Comparison of ENCODE assay signal across 8 cellular contexts in the genomic region with DNA sequence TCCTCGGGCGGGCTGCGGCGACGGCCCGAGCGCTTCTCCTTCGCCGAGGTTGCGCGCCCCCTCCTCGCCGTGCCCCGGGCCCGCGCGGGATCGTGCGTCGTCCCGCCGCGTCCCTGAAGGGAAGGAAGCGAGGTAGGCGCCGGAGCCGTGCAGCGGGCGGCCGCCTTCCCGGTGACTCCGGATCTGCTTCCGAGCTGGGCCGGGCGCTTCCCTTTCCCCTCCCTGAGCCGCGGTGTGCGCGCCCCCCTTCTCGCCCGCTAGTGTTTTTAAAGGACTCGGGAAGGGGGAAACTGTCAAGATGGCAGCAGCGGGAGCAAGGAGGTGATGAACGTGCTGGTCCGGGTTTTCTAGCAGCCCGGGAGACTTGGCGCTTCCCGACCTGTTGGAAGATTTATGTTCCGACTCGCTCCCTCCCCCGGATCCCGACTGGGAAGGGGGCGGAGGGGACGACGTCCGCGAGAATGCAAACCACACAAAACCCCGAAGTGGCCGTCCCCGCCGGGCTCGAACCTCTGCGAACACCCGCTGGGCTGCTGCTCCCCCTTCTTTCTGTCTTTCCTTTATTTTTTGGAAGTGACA. TPM values are rescaled to one million over a fixed set of nuclear protein-coding genes. Genes with fewer than 3 reads are reported as not detected.
DNase-seq lines count a peak whose midpoint lies in the region; ATAC-seq, FAIRE-seq and TF ChIP-seq lines count a peak whose summit lies in the region.

No MANE protein-coding gene starts in this region.

- H4K91ac ChIP-seq in H1 (replicated peaks; ENCODE audit: insufficient read length, low read length) (no peak overlapping the region), mesenchymal stem cell (ENCODE audit: low read length) (peak overlapping the region; percentile 86)

- H2BK12ac ChIP-seq in H1 (ENCODE audit: low read depth, low read length) = 0 out of 2 replicates have a peak overlapping the region, but pooled peaks have one; percentile 9
- peak overlapping the region in 1 of 2 experiments; percentile 59 for H2BK12ac ChIP-seq in mesenchymal stem cell (ENCODE audit: low read length in 2 of 2)

- peaks cover 37% of the 10 kb centered on the region for H3K4me1 Mint-ChIP-seq in CD8-positive, alpha-beta T cell (ENCODE audit: low read depth)
- H3K4me1 Mint-ChIP-seq in T-helper 2 cell treated with Interferon-gamma antibody and Interleukin-4, amounts not matched to agents 5 μg/mL and 100 μg/mL, for 36 hours (ENCODE audit: low read depth) = peaks cover 32% of the 10 kb centered on the region

- H4K5ac ChIP-seq in H1 (ENCODE audit: insufficient read length, low read depth, low read length) = peak overlapping the region; percentile 29

- H3K79me1 ChIP-seq in H1 (ENCODE audit: low read depth, low read length) (no peaks in the 10 kb centered on the region), mesenchymal stem cell (replicated peaks; ENCODE audit: low read length, poor library complexity, severe bottlenecking) (peaks cover 2% of the 10 kb centered on the region)

- no peak overlapping the region for H2BK120ac ChIP-seq in H1 (replicated peaks; ENCODE audit: low read depth, low read length)
- peak overlapping the region; percentile 91 for H2BK120ac ChIP-seq in mesenchymal stem cell (ENCODE audit: low read depth, low read length)

- H2BK20ac ChIP-seq in H1 (ENCODE audit: low read length) = no peak overlapping the region

- no peak overlapping the region for H3K4ac ChIP-seq in H1 (replicated peaks; ENCODE audit: insufficient read length, low read depth, low read length)
- H3K4ac ChIP-seq in mesenchymal stem cell (ENCODE audit: low read depth in 1 of 2, low read length in 2 of 2) = peak overlapping the region; percentile 61 to 91

- peak overlapping the region; percentile 87 for H3K27ac ChIP-seq in CD8-positive, alpha-beta T cell (ENCODE audit: low read depth, low read length)
- H3K27ac ChIP-seq in H1 (ENCODE audit: low read depth, low read length) (no peak overlapping the region), mesenchymal stem cell (ENCODE audit: low read length, poor library complexity, severe bottlenecking) (peak overlapping the region; percentile 80), tibial artery (peak overlapping the region; percentile 97 to 99)

- H3K9me3 Mint-ChIP-seq in CD8-positive, alpha-beta T cell = no peaks in the 10 kb centered on the region
- no peaks in the 10 kb centered on the region for H3K9me3 Mint-ChIP-seq in T-helper 2 cell treated with Interferon-gamma antibody and Interleukin-4, amounts not matched to agents 5 μg/mL and 100 μg/mL, for 36 hours

- peaks cover 16% of the 10 kb centered on the region for H3K36me3 Mint-ChIP-seq in CD8-positive, alpha-beta T cell
- H3K36me3 Mint-ChIP-seq in T-helper 2 cell treated with Interferon-gamma antibody and Interleukin-4, amounts not matched to agents 5 μg/mL and 100 μg/mL, for 36 hours (ENCODE audit: low read depth) = peaks cover 12% of the 10 kb centered on the region

- peaks cover 2 to 4% of the 10 kb centered on the region in 2 experiments for H4K20me1 ChIP-seq in H1 (replicated peaks in 1 of 2; ENCODE audit: control insufficient read depth in 1 of 2, insufficient read depth in 2 of 2, low read length in 2 of 2)

- H2AK5ac ChIP-seq in H1 (ENCODE audit: low read depth, low read length) (no peak overlapping the region), mesenchymal stem cell (ENCODE audit: low read length, severe bottlenecking) (no peak overlapping the region)

- H3K4me2 ChIP-seq in H1 (ENCODE audit: insufficient read depth in 1 of 2, low read depth in 2 of 2, low read length in 2 of 2) = peak overlapping the region; percentile 97 to 100
- peak overlapping the region; percentile 96 for H3K4me2 ChIP-seq in mesenchymal stem cell (ENCODE audit: low read length, poor library complexity, severe bottlenecking)

- H2AFZ ChIP-seq in H1 (ENCODE audit: low read length) (no peak overlapping the region), mesenchymal stem cell (ENCODE audit: low read depth, low read length) (peak overlapping the region; percentile 80)

- H3K4me1 ChIP-seq in CD8-positive, alpha-beta T cell (ENCODE audit: insufficient read depth, low read length) = peaks cover 28% of the 10 kb centered on the region
- peaks cover 5 to 15% (median 7%) of the 10 kb centered on the region in 4 experiments for H3K4me1 ChIP-seq in H1 (replicated peaks in 1 of 4; ENCODE audit: control insufficient read depth in 3 of 4, insufficient read depth in 4 of 4, low read length in 3 of 4)
- H3K4me1 ChIP-seq in mesenchymal stem cell (ENCODE audit: control insufficient read depth, insufficient read depth, low read depth, low read length) = peaks cover 9% of the 10 kb centered on the region
- peaks cover 0 to 41% (median 22%) of the 10 kb centered on the region in 4 donors for H3K4me1 ChIP-seq in tibial artery

- POLR2A ChIA-PET in CD8-positive, alpha-beta T cell (lab: Charles Lee) = interaction anchor here (0.8 to 3.7 kb wide), 9 partner anchors 20 to 881 kb away, joined by 3 to 38 read pairs (median 7); a partner anchor contains a TSS
- POLR2A ChIA-PET in H1 (lab: Charles Lee; ENCODE audit: partially characterized antibody) = interaction anchor here (0.8 to 1.8 kb wide), 5 partner anchors 16 to 288 kb away, joined by 3 to 6 read pairs (median 3); a partner anchor contains a TSS

- peak overlapping the region in 3 of 4 experiments; percentile 45 to 71 (median 65); a peak in 5 of 7 replicates for H3K9ac ChIP-seq in H1 (replicated peaks in 1 of 4; ENCODE audit: extremely low read depth in 1 of 4, low read depth in 3 of 4, low read length in 3 of 4)
- H3K9ac ChIP-seq in mesenchymal stem cell (ENCODE audit: low read length) = peak overlapping the region; percentile 93

- TF ChIP-seq CTCF in CD8-positive, alpha-beta T cell (IDR thresholded peaks at IDR 0.05) = no peak
- TF ChIP-seq CTCF in H1 (IDR thresholded peaks at IDR 0.05; ENCODE audit: control extremely low read depth in 1 of 3, insufficient read depth in 1 of 3, low read depth in 1 of 3, low read length in 3 of 3) = no peak
- TF ChIP-seq CTCF in tibial artery (IDR thresholded peaks at IDR 0.05) = no peak

- no peaks in the 10 kb centered on the region for H3K36me3 ChIP-seq in CD8-positive, alpha-beta T cell (ENCODE audit: insufficient read depth, low read length)
- H3K36me3 ChIP-seq in H1 (ENCODE audit: control insufficient read depth in 2 of 4, insufficient read depth in 4 of 4, low read length in 3 of 4) (no peaks in the 10 kb centered on the region), mesenchymal stem cell (ENCODE audit: control insufficient read depth in 1 of 2, insufficient read depth in 2 of 2, low read depth in 1 of 2, low read length in 2 of 2) (no peaks in the 10 kb centered on the region), tibial artery (peaks cover 0 to 14% (median 6%) of the 10 kb centered on the region in 3 donors)

- DNase-seq in CD8-positive, alpha-beta T cell = peak in 1 of 7 experiments; percentile 22
- DNase-seq in NCI-H1105 (lab: John Stamatoyannopoulos, UW) (peak; percentile 77), H1 (ENCODE audit: low read depth in 1 of 2, low spot score in 2 of 2) (no peak), mesenchymal stem cell (peak; percentile 91), tibial artery (peak; percentile 78 to 91)
- DNase-seq in T-helper 2 cell treated with Interferon-gamma antibody and Interleukin-4, amounts not matched to agents 5 μg/mL and 100 μg/mL, for 36 hours (ENCODE audit: low spot score) = no peak
- no peak for DNase-seq in activated CD8-positive, alpha-beta memory T cell treated with anti-CD3 and anti-CD28 coated beads, Interleukin-2, amount 50 U/mL, for 4 hours

- peak overlapping the region; percentile 66; the same call in 1 of the 2 replicates for H4K8ac ChIP-seq in H1 (ENCODE audit: extremely low read depth, insufficient read depth, low read length)
- peak overlapping the region; percentile 76 for H4K8ac ChIP-seq in mesenchymal stem cell (ENCODE audit: low read length)

- peaks cover 0 to 27% of the 10 kb centered on the region in 2 experiments; a peak in 3 of 4 replicates for H3K79me2 ChIP-seq in H1 (ENCODE audit: control insufficient read depth in 1 of 2, insufficient read depth in 2 of 2, low read length in 2 of 2)

- H3K4me3 Mint-ChIP-seq in CD8-positive, alpha-beta T cell = peak overlapping the region; percentile 90
- H3K4me3 Mint-ChIP-seq in T-helper 2 cell treated with Interferon-gamma antibody and Interleukin-4, amounts not matched to agents 5 μg/mL and 100 μg/mL, for 36 hours = peak overlapping the region; percentile 85

- no peak for ATAC-seq in CD8-positive, alpha-beta T cell
- ATAC-seq in GM19372 (IDR thresholded peaks at IDR 0.05; ENCODE audit: low read depth, unreplicated experiment) = peak; percentile 1

- intact Hi-C loops in CD8-positive, alpha-beta T cell (cut with DNase I, micrococcal nuclease) = loop anchor here (1.0 to 10.0 kb wide), 13 partner anchors 135 to 1625 kb away; a partner anchor contains a TSS
- intact Hi-C loops in tibial artery (cut with DNase I; ENCODE audit: low total_unique reads) = loop anchor here (5.0 to 10.0 kb wide), 3 partner anchors 135 to 822 kb away; a partner anchor contains a TSS

- peak overlapping the region; percentile 81; the same call in 1 of the 2 replicates for H3K18ac ChIP-seq in H1 (ENCODE audit: extremely low read depth, low read length)
- peak overlapping the region; percentile 96 to 98 for H3K18ac ChIP-seq in mesenchymal stem cell (ENCODE audit: low read depth in 1 of 2, low read length in 2 of 2)

- H3K27me3 ChIP-seq in CD8-positive, alpha-beta T cell (ENCODE audit: insufficient read depth, low read length) = no peaks in the 10 kb centered on the region
- H3K27me3 ChIP-seq in H1 (replicated peaks in 1 of 4; ENCODE audit: control insufficient read depth in 3 of 4, extremely low read depth in 1 of 4, insufficient read depth in 3 of 4, low read length in 3 of 4) = peaks cover 0 to 23% (median 11%) of the 10 kb centered on the region in 4 experiments; a peak in 6 of 7 replicates
- no peaks in the 10 kb centered on the region for H3K27me3 ChIP-seq in mesenchymal stem cell (ENCODE audit: control insufficient read depth in 1 of 2, insufficient read depth in 1 of 2, low read length in 2 of 2)
- no peaks in the 10 kb centered on the region for H3K27me3 ChIP-seq in tibial artery

- peak overlapping the region; percentile 36 for H3K56ac ChIP-seq in H1 (replicated peaks; ENCODE audit: insufficient read length, low read depth, low read length)

- H2BK15ac ChIP-seq in H1 (ENCODE audit: low read length) (no peak overlapping the region), mesenchymal stem cell (ENCODE audit: low read depth, poor library complexity, severe bottlenecking) (peak overlapping the region; percentile 100)

- peaks cover 20% of the 10 kb centered on the region for H3K23me2 ChIP-seq in H1 (ENCODE audit: low read depth, low read length)

- no peak for FAIRE-seq in H1 (lab: Jason Lieb, UNC)

- CTCF ChIA-PET in CD8-positive, alpha-beta T cell (lab: Charles Lee) = interaction anchor here (0.8 to 1.7 kb wide), 5 partner anchors 16 to 513 kb away, joined by 3 to 5 read pairs (median 3); no protein-coding TSS in a partner anchor
- CTCF ChIA-PET in H1 (lab: Charles Lee; ENCODE audit: partially characterized antibody) = interaction anchor here (0.8 to 1.5 kb wide), 2 partner anchors 15 to 61 kb away, joined by 3 read pairs; no protein-coding TSS in a partner anchor

- TF ChIP-seq POLR2A in H1 (IDR thresholded peaks at IDR 0.05; ENCODE audit: control extremely low read depth in 1 of 2, low read depth in 2 of 2, low read length in 2 of 2) = peak in 1 of 2 experiments; percentile 33; a peak in 1 of 3 replicates

- H3K23ac ChIP-seq in H1 (ENCODE audit: insufficient read length) (no peak overlapping the region), mesenchymal stem cell (ENCODE audit: low read length in 2 of 2) (peak overlapping the region in 1 of 2 experiments; percentile 63)

- no peaks in the 10 kb centered on the region for H3K9me3 ChIP-seq in CD8-positive, alpha-beta T cell (ENCODE audit: low read length)
- H3K9me3 ChIP-seq in H1 (ENCODE audit: insufficient read depth in 2 of 2, low read depth in 1 of 2, low read length in 1 of 2) (no peaks in the 10 kb centered on the region), mesenchymal stem cell (ENCODE audit: control insufficient read depth, low read length) (no peaks in the 10 kb centered on the region), tibial artery (no peaks in the 10 kb centered on the region)

- no peak for TF ChIP-seq RAD21 in H1 (IDR thresholded peaks at IDR 0.05 in 1 of 2, conservative IDR thresholded peaks at IDR 0.05 in 1 of 2; ENCODE audit: low read depth in 2 of 2, low read length in 2 of 2)

- peak overlapping the region; percentile 91 for H3K27ac Mint-ChIP-seq in CD8-positive, alpha-beta T cell
- peak overlapping the region; percentile 81 for H3K27ac Mint-ChIP-seq in T-helper 2 cell treated with Interferon-gamma antibody and Interleukin-4, amounts not matched to agents 5 μg/mL and 100 μg/mL, for 36 hours

- H3K14ac ChIP-seq in H1 (ENCODE audit: insufficient read length) = no peak overlapping the region
- peak overlapping the region; percentile 40 to 93 for H3K14ac ChIP-seq in mesenchymal stem cell (ENCODE audit: low read length in 2 of 2)

- peaks cover 2% of the 10 kb centered on the region for H3K27me3 Mint-ChIP-seq in CD8-positive, alpha-beta T cell (ENCODE audit: low read depth)
- H3K27me3 Mint-ChIP-seq in T-helper 2 cell treated with Interferon-gamma antibody and Interleukin-4, amounts not matched to agents 5 μg/mL and 100 μg/mL, for 36 hours (ENCODE audit: low read depth) = peaks cover 33% of the 10 kb centered on the region

- WGBS in H1 (ENCODE audit: extremely low coverage in 1 of 2, insufficient coverage in 1 of 2, insufficient read length in 1 of 2, insufficient replicate concordance in 2 of 2, low coverage in 1 of 2, low lambda C conversion rate in 2 of 2, missing lambda C conversion rate in 1 of 2), 2 experiments = 2% methylated on average over 40 of the region's 64 CpGs; no CpG with 5 or more reads in 1 of the 2 experiments
- WGBS in mesenchymal stem cell = under 1% methylated on average over 54 of the region's 64 CpGs

- peak overlapping the region; percentile 94 for H3K4me3 ChIP-seq in CD8-positive, alpha-beta T cell (ENCODE audit: low read depth, low read length)
- H3K4me3 ChIP-seq in H1 (ENCODE audit: extremely low read depth in 1 of 4, insufficient read depth in 2 of 4, low read depth in 3 of 4, low read length in 4 of 4) = peak overlapping the region; percentile 86 to 99 (median 92)
- H3K4me3 ChIP-seq in mesenchymal stem cell (ENCODE audit: insufficient read depth in 1 of 2, low read depth in 1 of 2, low read length in 2 of 2) = peak overlapping the region; percentile 88 to 96
- peak overlapping the region; percentile 86 to 97 for H3K4me3 ChIP-seq in tibial artery

- no peak for TF ChIP-seq EP300 in H1 (IDR thresholded peaks at IDR 0.05; ENCODE audit: borderline replicate concordance in 1 of 2, low read depth in 2 of 2, low read length in 2 of 2)

- no peak overlapping the region; the same call in 1 of the 2 replicates for H2BK5ac ChIP-seq in H1 (ENCODE audit: low read depth, low read length)
- peak overlapping the region; percentile 95 for H2BK5ac ChIP-seq in mesenchymal stem cell (ENCODE audit: low read depth, low read length, poor library complexity, severe bottlenecking)

RNA-seq across cellular contexts. Expression of a gene that starts 0.7 kb away (rescaled TPM):
- 10 to 100 TPM; 26.3 to 26.5 TPM for total RNA-seq in CD8-positive, alpha-beta T cell
- total RNA-seq in H1 (2021; fragmentation: NEBNext Ultra II Directional; extraction: Animal tissue kit (Norgen Biotek cat#: 25700)) = 19.3 and 20.2 TPM in 2 replicates
- polyA plus RNA-seq in H1 (2011; rRNA removed) = 13.1 and 17.0 TPM in 2 replicates
- 11.8 TPM for polyA plus RNA-seq in H1 (2011; cell fraction: cytosol; rRNA removed)
- 18.4 TPM for polyA plus RNA-seq in H1 (2011; cell fraction: nucleus; rRNA removed)
- polyA plus RNA-seq in H1 (2012, experiment 1 of 2) = 8.1 to 9.8 TPM (median 9.7 TPM) in 4 replicates
- polyA plus RNA-seq in H1 (2012, experiment 2 of 2) = 1.2 TPM
- polyA plus RNA-seq in H1 (2013, experiment 1 of 2) = 9.0 TPM
- 9.8 TPM for polyA plus RNA-seq in H1 (2013, experiment 2 of 2)
- polyA minus RNA-seq in H1 (2011; rRNA and poly(A)+ RNA removed) = 65.0 and 75.5 TPM in 2 replicates
- polyA minus RNA-seq in H1 (2011; cell fraction: cytosol; rRNA and poly(A)+ RNA removed) = 23.7 TPM
- 39.2 TPM for polyA minus RNA-seq in H1 (2011; cell fraction: nucleus; rRNA and poly(A)+ RNA removed)
- polyA plus RNA-seq in mesenchymal stem cell (2013, experiment 1 of 2) = 19.2 TPM
- polyA plus RNA-seq in mesenchymal stem cell (2013, experiment 2 of 2) = 18.8 TPM

Comparison
In these comparisons a context has a peak if more than half of its experiments do, and no peak if none do; other contexts are left out.
1. DNase-seq: peak in NCI-H1105 (single experiment), mesenchymal stem cell (single experiment) and tibial artery (2 of 2); none in T-helper 2 cell treated with Interferon-gamma antibody and Interleukin-4, amounts not matched to agents 5 μg/mL and 100 μg/mL, for 36 hours (single experiment), H1 (0 of 2) and activated CD8-positive, alpha-beta memory T cell treated with anti-CD3 and anti-CD28 coated beads, Interleukin-2, amount 50 U/mL, for 4 hours (single experiment).
2. Peak in every context shown above with its lines, with median percentiles within 50 percentile points of each other: H3K4me3 ChIP-seq.